Comparison of ENCODE assay signal across 22 cellular contexts in the genomic region with DNA sequence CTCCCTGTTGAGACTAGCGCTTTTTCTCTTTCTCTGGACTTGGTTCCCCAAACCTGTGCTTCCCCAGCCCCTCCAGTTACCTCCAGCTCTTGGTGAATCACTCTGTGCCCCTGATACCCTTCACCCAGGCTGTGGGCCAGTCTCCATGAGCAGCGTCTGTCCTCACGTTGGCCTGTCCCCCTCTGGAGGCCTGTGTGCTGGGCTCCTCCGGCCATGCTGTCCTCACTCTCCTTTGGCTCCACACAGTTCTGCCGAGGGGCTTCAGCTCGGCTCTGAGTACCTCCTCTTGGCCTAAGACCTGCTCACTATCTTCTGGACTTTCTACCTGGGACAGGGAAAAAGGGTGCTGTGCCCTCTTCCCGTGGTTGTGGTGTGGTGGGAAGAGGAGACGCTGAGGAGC.
DNase-seq lines count a peak whose midpoint lies in the region; ATAC-seq and TF ChIP-seq lines count a peak whose summit lies in the region.
"Had no signal": no experiment of that assay in that cellular context is flagged by ENCODE, and none has a peak within 500 bp of the region (broad histone marks: within the 10 kb centered on the region; RNA-seq: fewer than 3 reads in every experiment).

No MANE protein-coding gene starts in this region.

- no peak for ATAC-seq in IMR-90 (ENCODE audit: low read depth)
- no peak for ATAC-seq in naive B cell (ENCODE audit: low read depth in 2 of 2)
- no peak for ATAC-seq in stimulated activated memory B cell treated with anti-CD40 and anti-IgM and Interleukin-4, amounts not matched to agents 10 μg/mL and 1 μg/mL and 100 μg/mL, for 72 hours
- ATAC-seq: A549; CD8-positive, alpha-beta T cell had no signal

- intact Hi-C loops in IMR-90 (cut with micrococcal nuclease) = no loop called here
- intact Hi-C loops in esophagus squamous epithelium (cut with DNase I) = no loop called here

- peaks cover 17% of the 10 kb centered on the region for H3K9me1 ChIP-seq in IMR-90 (ENCODE audit: insufficient read depth, low read length)

- TF ChIP-seq CTCF in IMR-90 (conservative IDR thresholded peaks at IDR 0.05; ENCODE audit: low read depth, low read length) = no peak
- no peak for TF ChIP-seq CTCF in nephron progenitor cell (IDR thresholded peaks at IDR 0.05)
- no peak for TF ChIP-seq CTCF in esophagus squamous epithelium (IDR thresholded peaks at IDR 0.05)

- no peak overlapping the region for H4K5ac ChIP-seq in IMR-90 (ENCODE audit: low read depth, low read length)

- H3K9me3 ChIP-seq in IMR-90 (ENCODE audit: control insufficient read depth, insufficient read depth, low read length) = no peaks in the 10 kb centered on the region
- no peaks in the 10 kb centered on the region for H3K9me3 ChIP-seq in esophagus squamous epithelium
- H3K9me3 ChIP-seq: A549, HAP-1 had no signal

- peaks cover 21% of the 10 kb centered on the region for H3K4me1 ChIP-seq in IMR-90 (ENCODE audit: control insufficient read depth, insufficient read depth, low read length)
- no peaks in the 10 kb centered on the region for H3K4me1 ChIP-seq in esophagus squamous epithelium

- peak overlapping the region; percentile 14 for H3K4ac ChIP-seq in IMR-90 (ENCODE audit: low read depth, low read length)

- no peak overlapping the region for H3K23ac ChIP-seq in IMR-90 (ENCODE audit: low read depth, low read length)

- no peak overlapping the region for H3K4me2 ChIP-seq in IMR-90 (ENCODE audit: low read depth, low read length)
- H3K4me2 ChIP-seq: A549, GM23338, KMS-11 had no signal

- H3K9ac ChIP-seq in IMR-90 (ENCODE audit: low read depth, low read length) = no peak overlapping the region
- H3K9ac ChIP-seq: KMS-11 had no signal

- no peaks in the 10 kb centered on the region for H3K27me3 Mint-ChIP-seq in naive B cell
- no peaks in the 10 kb centered on the region for H3K27me3 Mint-ChIP-seq in stimulated activated memory B cell treated with anti-CD40 and anti-IgM and Interleukin-4, amounts not matched to agents 10 μg/mL and 1 μg/mL and 100 μg/mL, for 72 hours
- peaks cover 8% of the 10 kb centered on the region for H3K27me3 Mint-ChIP-seq in nephron progenitor cell (ENCODE audit: low read depth, poor library complexity)

- in situ Hi-C loops in IMR-90 (cut with MboI; ENCODE audit: low sequenced_read_pairs) = no loop called here

- H3K4me3 Mint-ChIP-seq in naive B cell (peak overlapping the region in 4 of 8 donors; percentile 20 to 82 (median 44)), nephron progenitor cell (no peak overlapping the region)
- no peak overlapping the region for H3K4me3 Mint-ChIP-seq in stimulated activated memory B cell treated with anti-CD40 and anti-IgM and Interleukin-4, amounts not matched to agents 10 μg/mL and 1 μg/mL and 100 μg/mL, for 72 hours
- H3K4me3 Mint-ChIP-seq: CD8-positive, alpha-beta T cell; GM23338; HFFc6; IgD-negative memory B cell had no signal

- TF ChIP-seq RAD21 in IMR-90 (IDR thresholded peaks at IDR 0.05; ENCODE audit: low read length) = no peak

- H3K36me3 ChIP-seq in IMR-90 (ENCODE audit: control insufficient read depth, insufficient read depth, low read length) = no peaks in the 10 kb centered on the region
- no peaks in the 10 kb centered on the region for H3K36me3 ChIP-seq in esophagus squamous epithelium
- H3K36me3 ChIP-seq: HAP-1 had no signal

- H3K27me3 ChIP-seq in IMR-90 (ENCODE audit: control insufficient read depth, insufficient read depth, low read length) (no peaks in the 10 kb centered on the region), esophagus squamous epithelium (no peaks in the 10 kb centered on the region)

- H3K36me3 Mint-ChIP-seq in naive B cell (peaks cover 0 to 7% of the 10 kb centered on the region in 2 donors), nephron progenitor cell (ENCODE audit: low read depth) (no peaks in the 10 kb centered on the region)
- no peaks in the 10 kb centered on the region for H3K36me3 Mint-ChIP-seq in stimulated activated memory B cell treated with anti-CD40 and anti-IgM and Interleukin-4, amounts not matched to agents 10 μg/mL and 1 μg/mL and 100 μg/mL, for 72 hours
- H3K36me3 Mint-ChIP-seq: CD8-positive, alpha-beta T cell; IgD-negative memory B cell had no signal

- 0 out of 2 replicates have a peak overlapping the region, but pooled peaks have one; percentile 28 for H2BK20ac ChIP-seq in IMR-90 (ENCODE audit: low read depth, low read length)

- H3K79me1 ChIP-seq in IMR-90 (ENCODE audit: low read depth in 1 of 2, low read length in 2 of 2) = no peaks in the 10 kb centered on the region

- H3K4me3 ChIP-seq in IMR-90 (ENCODE audit: insufficient read depth, low read depth, low read length) (no peak overlapping the region), esophagus squamous epithelium (no peak overlapping the region)
- H3K4me3 ChIP-seq: A549, GM23338, HAP-1 had no signal

- H4K91ac ChIP-seq in IMR-90 (ENCODE audit: insufficient read depth, low read depth, low read length) = peak overlapping the region; percentile 20

- POLR2A ChIA-PET in IMR-90 (lab: Charles Lee; ENCODE audit: unreplicated experiment) = no interaction called here

- BruUV-seq in IMR-90 (replicated peaks; lab: Mats Ljungman, UMichigan) = no TSS peak

- WGBS in IMR-90 (ENCODE audit: extremely low coverage in 2 of 2, insufficient read length in 1 of 2), 2 experiments = 100% methylated on average over 2 of the region's 8 CpGs; no CpG with 5 or more reads in 1 of the 2 experiments
- WGBS in esophagus squamous epithelium, 2 donors = 92 to 96% methylated on average over 5 to 8 of the region's 8 CpGs

- H2AK5ac ChIP-seq in IMR-90 (ENCODE audit: low read depth, low read length) = peak overlapping the region; percentile 48; the same call in 1 of the 2 replicates

- TF ChIP-seq POLR2A in IMR-90 (IDR thresholded peaks at IDR 0.05; ENCODE audit: low read depth, low read length) (no peak), esophagus squamous epithelium (IDR thresholded peaks at IDR 0.05) (no peak)

- H3K9me3 Mint-ChIP-seq in naive B cell (peaks cover 0 to 5% (median 0%) of the 10 kb centered on the region in 7 donors), nephron progenitor cell (no peaks in the 10 kb centered on the region)
- H3K9me3 Mint-ChIP-seq in stimulated activated memory B cell treated with anti-CD40 and anti-IgM and Interleukin-4, amounts not matched to agents 10 μg/mL and 1 μg/mL and 100 μg/mL, for 72 hours = no peaks in the 10 kb centered on the region
- H3K9me3 Mint-ChIP-seq: CD8-positive, alpha-beta T cell; GM23338; HFFc6 had no signal

- H2BK15ac ChIP-seq in IMR-90 (ENCODE audit: low read depth, low read length) = peak overlapping the region; percentile 61; the same call in 1 of the 3 replicates

- dilution Hi-C loops in IMR-90 (cut with HindIII; ENCODE audit: low sequenced_read_pairs, unreplicated experiment) = no loop called here

- DNase-seq in IMR-90 = no peak
- peak; percentile 34 for DNase-seq in ecto neural progenitor cell (ENCODE audit: low spot score)
- DNase-seq in naive B cell = no peak
- no peak for DNase-seq in nephron progenitor cell
- DNase-seq in DMS53 treated with DMSO at 0.1 percent for 48 hours (lab: John Stamatoyannopoulos, UW; ENCODE audit: unreplicated experiment) = no peak
- DNase-seq in anterior cingulate cortex (lab: John Stamatoyannopoulos, UW) = no peak
- no peak for DNase-seq in esophagus squamous epithelium (lab: John Stamatoyannopoulos, UW)
- DNase-seq: CD8-positive, alpha-beta T cell; HFFc6; MM.1S; NCI-H2029; NCI-H446 treated with DMSO at 0.1 percent for 48 hours; NCI-H82; NK-92 treated with Interleukin-12 subunit alpha and Interleukin-12 subunit beta, amount 100 ng/mL, for 24 hours; SHP77 treated with DMSO at 0.1 percent for 48 hours had no signal

- H3K4me1 Mint-ChIP-seq in naive B cell (peaks cover 67 to 80% (median 76%) of the 10 kb centered on the region in 3 donors), nephron progenitor cell (peaks cover 70% of the 10 kb centered on the region)
- H3K4me1 Mint-ChIP-seq in stimulated activated memory B cell treated with anti-CD40 and anti-IgM and Interleukin-4, amounts not matched to agents 10 μg/mL and 1 μg/mL and 100 μg/mL, for 72 hours = peaks cover 85% of the 10 kb centered on the region

- H3K56ac ChIP-seq in IMR-90 (ENCODE audit: extremely low read depth, insufficient read depth, low read length) = no peak overlapping the region

- H3K27ac ChIP-seq in IMR-90 (ENCODE audit: insufficient read depth, low read length) (no peak overlapping the region), esophagus squamous epithelium (no peak overlapping the region)
- H3K27ac ChIP-seq: C4-2B, KMS-11 had no signal

- H2AK9ac ChIP-seq in IMR-90 (replicated peaks; ENCODE audit: low read depth, low read length, poor library complexity) = no peak overlapping the region

- H2BK5ac ChIP-seq in IMR-90 (ENCODE audit: low read depth, low read length, poor library complexity, severe bottlenecking) = no peak overlapping the region

- CTCF ChIA-PET in IMR-90 (lab: Yijun Ruan, JAX) = no interaction called here

- no peak overlapping the region for H3K14ac ChIP-seq in IMR-90 (replicated peaks; ENCODE audit: low read depth, low read length)

- no peak overlapping the region; the same call in 1 of the 2 replicates for H3K18ac ChIP-seq in IMR-90 (ENCODE audit: low read depth, low read length)

- peak overlapping the region in 1 of 2 experiments; percentile 18; a peak in 1 of 4 replicates for H4K8ac ChIP-seq in IMR-90 (ENCODE audit: low read depth in 2 of 2, low read length in 2 of 2)

- peak overlapping the region; percentile 78; the same call in 1 of the 2 replicates for H2BK120ac ChIP-seq in IMR-90 (ENCODE audit: low read depth, low read length)

- no peaks in the 10 kb centered on the region for H4K20me1 ChIP-seq in IMR-90 (ENCODE audit: insufficient read depth, low read length)

- no peak overlapping the region for H2AFZ ChIP-seq in IMR-90 (replicated peaks; ENCODE audit: low read length, poor library complexity)
- H2AFZ ChIP-seq: GM23338 had no signal

- peak overlapping the region in 5 of 6 donors; percentile 22 to 91 (median 82) for H3K27ac Mint-ChIP-seq in naive B cell
- peak overlapping the region; percentile 59 for H3K27ac Mint-ChIP-seq in stimulated activated memory B cell treated with anti-CD40 and anti-IgM and Interleukin-4, amounts not matched to agents 10 μg/mL and 1 μg/mL and 100 μg/mL, for 72 hours
- H3K27ac Mint-ChIP-seq in nephron progenitor cell = no peak overlapping the region
- H3K27ac Mint-ChIP-seq: CD8-positive, alpha-beta T cell; GM23338; HFFc6 had no signal

TF ChIP-seq in IMR-90, 13 proteins besides CTCF, POLR2A, EP300 and RAD21 (continues in another document):
- no peak for TF ChIP-seq MAZ (IDR thresholded peaks at IDR 0.05; ENCODE audit: borderline replicate concordance, low read depth, low read length)
- no peak for TF ChIP-seq MXI1 (IDR thresholded peaks at IDR 0.05; ENCODE audit: borderline replicate concordance, low read depth, low read length)
- TF ChIP-seq CEBPB (IDR thresholded peaks at IDR 0.05; ENCODE audit: low read depth, low read length) = no peak
- no peak for TF ChIP-seq USF2 (IDR thresholded peaks at IDR 0.05; ENCODE audit: low read depth, low read length)
